In the genomic region with DNA sequence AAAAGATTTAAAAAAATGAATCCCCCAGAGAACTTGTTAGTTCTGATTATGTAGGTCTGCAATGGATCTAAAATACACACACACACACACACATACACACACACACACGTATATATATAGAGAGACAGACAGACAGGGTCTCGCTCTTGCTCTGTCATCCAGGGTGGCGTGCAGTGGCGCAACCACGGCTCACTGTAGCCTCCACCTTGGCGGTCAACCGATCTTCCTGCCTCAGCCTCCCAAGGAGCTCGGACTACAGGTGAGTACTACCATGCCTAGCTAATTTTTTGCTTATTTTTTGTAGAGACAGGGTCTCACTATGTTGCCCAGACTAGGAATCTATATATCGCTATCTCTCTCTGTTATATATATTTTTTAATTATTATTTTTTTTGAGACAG, we compare ENCODE assay signal across 15 cellular contexts. TPM values are rescaled to one million over a fixed set of nuclear protein-coding genes. Genes with fewer than 3 reads are reported as not detected.
"Had no signal": no experiment of that assay in that cellular context is flagged by ENCODE, and none has a peak within 500 bp of the region (broad histone marks: within the 10 kb centered on the region; RNA-seq: fewer than 3 reads in every experiment).

No MANE protein-coding gene starts in this region.

- H3K4me1 ChIP-seq: breast epithelium had no signal

- ATAC-seq: activated CD4-positive, alpha-beta T cell treated with anti-CD3 and anti-CD28 coated beads for 36 hours; activated T-cell treated with anti-CD3 and anti-CD28 coated beads, Interleukin-2, amount 50 U/mL, for 72 hours had no signal

- H3K9me3 ChIP-seq: breast epithelium, neutrophil had no signal

- H3K27me3 ChIP-seq: breast epithelium had no signal

- H3K27ac ChIP-seq: neutrophil, VCaP had no signal

- DNase-seq: activated CD4-positive, alpha-beta memory T cell treated with anti-CD3 and anti-CD28 coated beads, Interleukin-2, amount 10 ng/mL, durations not matched to agents 7 days and 5 days; activated CD4-positive, alpha-beta T cell treated with anti-CD3 and anti-CD28 coated beads for 36 hours; activated naive CD8-positive, alpha-beta T cell treated with anti-CD3 and anti-CD28 coated beads, Interleukin-2, amount 10 ng/mL, durations not matched to agents 7 days and 5 days; activated T-cell treated with anti-CD3 and anti-CD28 coated beads, Interleukin-2, amount 50 U/mL, for 72 hours; anterior cingulate cortex; foreskin melanocyte; stimulated activated CD4-positive, alpha-beta T cell treated with anti-CD3 and anti-CD28 coated beads, Interleukin-12 subunit alpha, Interleukin-12 subunit beta, amount 100 ng/mL, for 4 hours; stimulated activated naive CD4-positive, alpha-beta T cell treated with Interleukin-2 at 50 U/mL for 16 hours; T-helper 9 cell had no signal

- H3K36me3 ChIP-seq: breast epithelium, neutrophil had no signal

RNA-seq across cellular contexts. Expression of gene HIGD1B, which starts 51.0 kb away (rescaled TPM):
- total RNA-seq: activated CD4-positive, alpha-beta memory T cell treated with anti-CD3 and anti-CD28 coated beads, Interleukin-2, amount 10 ng/mL, durations not matched to agents 7 days and 5 days; activated CD4-positive, alpha-beta T cell treated with anti-CD3 and anti-CD28 coated beads for 36 hours; activated naive CD8-positive, alpha-beta T cell treated with anti-CD3 and anti-CD28 coated beads, Interleukin-2, amount 10 ng/mL, durations not matched to agents 7 days and 5 days; activated T-cell treated with anti-CD3 and anti-CD28 coated beads, Interleukin-2, amount 50 U/mL, for 72 hours; liver; progenitor cell of endocrine pancreas had no signal
- polyA plus RNA-seq: keratinocyte had no signal
